In the genomic region with DNA sequence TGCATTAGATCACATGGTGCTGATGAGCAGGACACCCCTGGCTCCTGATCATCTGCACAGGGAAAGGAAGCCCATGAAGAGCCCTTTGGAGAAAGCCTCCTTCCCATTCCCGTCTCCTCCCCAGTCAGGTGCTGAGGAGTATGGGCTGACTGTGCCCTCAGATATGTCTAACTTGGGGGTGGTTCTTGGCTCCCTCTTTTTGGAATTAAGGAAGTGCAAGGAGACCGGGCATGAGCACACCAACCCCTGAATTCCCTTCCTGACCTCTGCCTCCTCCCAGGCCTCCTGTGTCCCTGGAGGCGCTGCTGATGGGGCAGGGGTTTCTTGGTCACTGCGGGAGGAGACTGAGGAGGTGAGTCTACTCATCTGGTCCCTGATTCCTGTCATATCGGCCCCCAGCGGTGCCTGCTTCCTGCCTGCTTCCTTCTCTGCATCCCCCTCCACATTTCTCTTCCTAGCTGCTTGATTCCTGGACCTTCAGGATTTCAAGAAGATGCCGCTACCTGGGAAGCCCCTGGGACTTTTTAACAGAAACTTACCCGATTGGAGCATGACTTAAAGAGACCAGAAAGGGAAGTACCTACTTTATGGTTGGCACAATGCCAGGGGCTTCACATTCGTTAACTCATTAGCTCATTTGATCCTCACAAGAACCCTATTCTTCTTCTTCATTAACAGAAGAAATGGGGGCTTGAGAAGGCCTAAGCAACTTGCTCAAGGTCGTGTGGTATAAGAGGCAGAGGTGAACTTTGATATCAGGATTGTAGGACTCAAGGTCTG, we compare ENCODE assay signal across 11 cellular contexts. TPM values are rescaled to one million over a fixed set of nuclear protein-coding genes. Genes with fewer than 3 reads are reported as not detected.
DNase-seq lines count a peak whose midpoint lies in the region; ATAC-seq and TF ChIP-seq lines count a peak whose summit lies in the region.
"Had no signal": no experiment of that assay in that cellular context is flagged by ENCODE, and none has a peak within 500 bp of the region (broad histone marks: within the 10 kb centered on the region; RNA-seq: fewer than 3 reads in every experiment).

No MANE protein-coding gene starts in this region.

- peak in 1 of 2 donors; percentile 33 for ATAC-seq in activated T-cell treated with anti-CD3 and anti-CD28 coated beads, Interleukin-2, amount 50 U/mL, for 4 hours
- ATAC-seq in HG02571 (IDR thresholded peaks at IDR 0.05; ENCODE audit: unreplicated experiment) (peak; percentile 45), sciatic nerve (peak; percentile 13), GM18867 (IDR thresholded peaks at IDR 0.05; ENCODE audit: unreplicated experiment) (no peak)
- ATAC-seq: body of pancreas had no signal

- H3K9me3 ChIP-seq in left ventricle myocardium inferior (replicated peaks) = no peaks in the 10 kb centered on the region
- H3K9me3 ChIP-seq: body of pancreas, esophagus muscularis mucosa, MG63 had no signal

- peak overlapping the region; percentile 34 for H3K4me3 Mint-ChIP-seq in activated T-cell treated with anti-CD3 and anti-CD28 coated beads, Interleukin-2, amount 50 U/mL, for 4 hours

- H3K4me3 ChIP-seq in left ventricle myocardium inferior = no peak overlapping the region
- H3K4me3 ChIP-seq: body of pancreas, esophagus muscularis mucosa, MG63 had no signal

- no peak for DNase-seq in activated T-cell treated with anti-CD3 and anti-CD28 coated beads, Interleukin-2, amount 50 U/mL, for 4 hours
- no peak for DNase-seq in activated T-cell treated with anti-CD3 and anti-CD28 coated beads, Interleukin-2, amount 50 U/mL, for 48 hours
- DNase-seq in NCI-H69 (lab: John Stamatoyannopoulos, UW) (peak; percentile 55), sciatic nerve (ENCODE audit: low spot score) (no peak), left ventricle myocardium inferior (no peak), HPDE6-E6E7 (ENCODE audit: extremely low spot score) (no peak)
- DNase-seq: body of pancreas, MG63 had no signal

- peaks cover 8% of the 10 kb centered on the region for H3K4me1 ChIP-seq in left ventricle myocardium inferior
- H3K4me1 ChIP-seq: esophagus muscularis mucosa had no signal

- H3K27me3 ChIP-seq in left ventricle myocardium inferior (ENCODE audit: low read depth) = peaks cover 9% of the 10 kb centered on the region
- H3K27me3 ChIP-seq: body of pancreas, MG63 had no signal

- peaks cover 23% of the 10 kb centered on the region for H3K27me3 Mint-ChIP-seq in activated T-cell treated with anti-CD3 and anti-CD28 coated beads, Interleukin-2, amount 50 U/mL, for 4 hours (ENCODE audit: low read depth)

- no peaks in the 10 kb centered on the region for H3K36me3 Mint-ChIP-seq in activated T-cell treated with anti-CD3 and anti-CD28 coated beads, Interleukin-2, amount 50 U/mL, for 4 hours (ENCODE audit: insufficient read depth)

- H3K36me3 ChIP-seq in left ventricle myocardium inferior = no peaks in the 10 kb centered on the region
- H3K36me3 ChIP-seq: esophagus muscularis mucosa, MG63 had no signal

- no peaks in the 10 kb centered on the region for H3K9me3 Mint-ChIP-seq in activated T-cell treated with anti-CD3 and anti-CD28 coated beads, Interleukin-2, amount 50 U/mL, for 4 hours

- peaks cover 9% of the 10 kb centered on the region for H3K4me1 Mint-ChIP-seq in activated T-cell treated with anti-CD3 and anti-CD28 coated beads, Interleukin-2, amount 50 U/mL, for 4 hours (ENCODE audit: low read depth)

- intact Hi-C loops in sciatic nerve (cut with DNase I) (loop anchor here (10.0 kb wide), 1 partner anchor 1297 kb away; no protein-coding TSS in a partner anchor), left ventricle myocardium inferior (cut with micrococcal nuclease) (no loop called here)

- no peak for TF ChIP-seq CTCF in left ventricle myocardium inferior (IDR thresholded peaks at IDR 0.05; ENCODE audit: borderline replicate concordance)

- no peak overlapping the region for H3K27ac ChIP-seq in left ventricle myocardium inferior (replicated peaks)
- H3K27ac ChIP-seq: body of pancreas, esophagus muscularis mucosa had no signal

RNA-seq across cellular contexts. Expression of a gene that starts 22.5 kb away (rescaled TPM):
- total RNA-seq in activated T-cell treated with anti-CD3 and anti-CD28 coated beads, Interleukin-2, amount 50 U/mL, for 4 hours = 1 to 10 TPM; 7.5 to 9.0 (median 8.3) TPM
- total RNA-seq in sciatic nerve = 32.3 TPM
- total RNA-seq in left ventricle myocardium inferior = 22.9 TPM
